In the genomic region with DNA sequence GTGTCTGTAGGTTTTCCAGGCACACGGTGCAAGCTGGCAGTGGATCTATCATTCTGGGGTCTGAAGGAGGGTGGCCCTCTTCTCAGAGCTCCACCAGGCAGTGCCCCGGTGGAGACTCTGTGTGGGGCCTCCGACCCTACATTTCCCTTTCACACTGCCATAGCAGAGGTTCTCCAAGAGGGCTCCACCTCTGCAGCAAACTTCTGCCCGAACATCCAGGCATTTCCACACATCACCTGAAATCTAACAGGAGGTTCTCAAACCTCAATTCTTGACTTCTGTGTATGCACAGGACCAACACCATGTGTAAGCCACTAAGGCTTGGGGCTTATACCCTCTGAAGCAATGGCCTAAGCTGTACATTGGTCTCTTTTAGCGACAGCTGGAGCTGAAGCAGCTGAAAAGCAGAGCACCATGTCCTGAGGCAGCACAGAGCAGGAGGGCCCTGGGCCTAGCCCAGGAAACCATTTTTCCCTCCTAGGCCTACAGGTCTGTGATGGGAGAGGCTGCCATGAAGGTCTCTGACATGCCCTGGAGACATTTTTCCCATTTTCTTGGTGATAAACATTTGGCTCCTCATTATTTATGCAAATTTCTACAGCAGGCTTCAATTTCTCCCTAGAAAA, we compare ENCODE assay signal across 16 cellular contexts.
A peak's percentile ranks its signal among the peaks of the same experiment; 100 is the strongest.
DNase-seq lines count a peak whose midpoint lies in the region; ATAC-seq, FAIRE-seq and TF ChIP-seq lines count a peak whose summit lies in the region.
"Had no signal": no experiment of that assay in that cellular context is flagged by ENCODE, and none has a peak within 500 bp of the region (broad histone marks: within the 10 kb centered on the region; RNA-seq: fewer than 3 reads in every experiment).

No MANE protein-coding gene starts in this region.

- TF ChIP-seq POLR2A in H1 (IDR thresholded peaks at IDR 0.05; ENCODE audit: control extremely low read depth in 1 of 2, low read depth in 2 of 2, low read length in 2 of 2) = no peak

- no peak overlapping the region for H2BK12ac ChIP-seq in H1 (ENCODE audit: low read depth, low read length)

- peaks cover 11% of the 10 kb centered on the region for H3K4me1 Mint-ChIP-seq in activated naive CD8-positive, alpha-beta T cell treated with anti-CD3 and anti-CD28 coated beads for 36 hours
- H3K4me1 Mint-ChIP-seq in activated naive CD8-positive, alpha-beta T cell treated with anti-CD3 and anti-CD28 coated beads, Interleukin-2, amount 50 U/mL, for 24 hours = peaks cover 11% of the 10 kb centered on the region
- H3K4me1 Mint-ChIP-seq: CD8-positive, alpha-beta memory T cell had no signal

- no peak overlapping the region for H3K4me2 ChIP-seq in H1 (ENCODE audit: insufficient read depth in 1 of 2, low read depth in 2 of 2, low read length in 2 of 2)

- no peaks in the 10 kb centered on the region for H3K4me1 ChIP-seq in HEK293 (ENCODE audit: control insufficient read depth, insufficient read depth, low read length)
- H3K4me1 ChIP-seq in H1 (replicated peaks in 1 of 4; ENCODE audit: control insufficient read depth in 3 of 4, insufficient read depth in 4 of 4, low read length in 3 of 4) = peaks cover 17 to 22% (median 21%) of the 10 kb centered on the region in 4 experiments
- H3K4me1 ChIP-seq: SJCRH30 had no signal

- H4K91ac ChIP-seq in H1 (replicated peaks; ENCODE audit: insufficient read length, low read length) = no peak overlapping the region

- peaks cover 0 to 6% (median 4%) of the 10 kb centered on the region in 4 experiments; a peak in 5 of 7 replicates for H3K27me3 ChIP-seq in H1 (replicated peaks in 1 of 4; ENCODE audit: control insufficient read depth in 3 of 4, extremely low read depth in 1 of 4, insufficient read depth in 3 of 4, low read length in 3 of 4)
- H3K27me3 ChIP-seq: SJCRH30 had no signal

- peaks cover 22% of the 10 kb centered on the region for H3K36me3 Mint-ChIP-seq in activated naive CD8-positive, alpha-beta T cell treated with anti-CD3 and anti-CD28 coated beads for 36 hours
- peaks cover 15% of the 10 kb centered on the region for H3K36me3 Mint-ChIP-seq in activated naive CD8-positive, alpha-beta T cell treated with anti-CD3 and anti-CD28 coated beads, Interleukin-2, amount 50 U/mL, for 24 hours (ENCODE audit: low read depth)

- peak overlapping the region; percentile 75; the same call in 1 of the 2 replicates for H2BK15ac ChIP-seq in H1 (ENCODE audit: low read length)

- H3K4me3 Mint-ChIP-seq in activated naive CD8-positive, alpha-beta T cell treated with anti-CD3 and anti-CD28 coated beads for 36 hours = no peak overlapping the region
- no peak overlapping the region for H3K4me3 Mint-ChIP-seq in activated naive CD8-positive, alpha-beta T cell treated with anti-CD3 and anti-CD28 coated beads, Interleukin-2, amount 50 U/mL, for 24 hours
- H3K4me3 Mint-ChIP-seq: CD8-positive, alpha-beta memory T cell had no signal

- no peak overlapping the region for H3K4me3 ChIP-seq in HEK293 (ENCODE audit: low read depth, low read length)
- no peak overlapping the region for H3K4me3 ChIP-seq in H1 (ENCODE audit: extremely low read depth in 1 of 4, insufficient read depth in 2 of 4, low read depth in 3 of 4, low read length in 4 of 4)
- H3K4me3 ChIP-seq: GM23248, SJCRH30 had no signal

- no peak overlapping the region for H2BK120ac ChIP-seq in H1 (replicated peaks; ENCODE audit: low read depth, low read length)

- ATAC-seq in activated naive CD8-positive, alpha-beta T cell treated with anti-CD3 and anti-CD28 coated beads, Interleukin-2, amount 50 U/mL, for 24 hours = no peak
- ATAC-seq in HG02678 (IDR thresholded peaks at IDR 0.05; ENCODE audit: unreplicated experiment) = no peak

- peaks cover 21% of the 10 kb centered on the region for H3K9me3 Mint-ChIP-seq in activated naive CD8-positive, alpha-beta T cell treated with anti-CD3 and anti-CD28 coated beads for 36 hours
- peaks cover 24% of the 10 kb centered on the region for H3K9me3 Mint-ChIP-seq in activated naive CD8-positive, alpha-beta T cell treated with anti-CD3 and anti-CD28 coated beads, Interleukin-2, amount 50 U/mL, for 24 hours

- no peak overlapping the region for H3K9ac ChIP-seq in H1 (replicated peaks in 1 of 4; ENCODE audit: extremely low read depth in 1 of 4, low read depth in 3 of 4, low read length in 3 of 4)
- H3K9ac ChIP-seq: GM23248 had no signal

- no peaks in the 10 kb centered on the region for H3K9me3 ChIP-seq in HEK293 (ENCODE audit: control insufficient read depth, insufficient read depth, low read depth, low read length)
- peaks cover 48 to 50% of the 10 kb centered on the region in 2 experiments for H3K9me3 ChIP-seq in H1 (ENCODE audit: insufficient read depth in 2 of 2, low read depth in 1 of 2, low read length in 1 of 2)

- TF ChIP-seq EP300 in H1 (IDR thresholded peaks at IDR 0.05; ENCODE audit: borderline replicate concordance in 1 of 2, low read depth in 2 of 2, low read length in 2 of 2) = no peak

- H3K27ac ChIP-seq in HEK293 (ENCODE audit: extremely low read depth, low read depth, low read length) = no peak overlapping the region
- H3K27ac ChIP-seq in H1 (ENCODE audit: low read depth, low read length) = no peak overlapping the region
- H3K27ac ChIP-seq: GM23248, SJCRH30 had no signal

- H2AK5ac ChIP-seq in H1 (ENCODE audit: low read depth, low read length) = peak overlapping the region; percentile 45; the same call in 1 of the 2 replicates

- no peak overlapping the region for H3K18ac ChIP-seq in H1 (ENCODE audit: extremely low read depth, low read length)

- DNase-seq in activated naive CD8-positive, alpha-beta T cell treated with anti-CD3 and anti-CD28 coated beads for 36 hours = no peak
- DNase-seq in activated naive CD8-positive, alpha-beta T cell treated with anti-CD3 and anti-CD28 coated beads, Interleukin-2, amount 50 U/mL, for 24 hours = no peak
- DNase-seq in H1 (ENCODE audit: low read depth in 1 of 2, low spot score in 2 of 2) (peak in 1 of 2 experiments; percentile 42), DMS114 treated with DMSO at 0.1 percent for 48 hours (lab: John Stamatoyannopoulos, UW; ENCODE audit: unreplicated experiment) (no peak)
- DNase-seq in stimulated activated CD8-positive, alpha-beta memory T cell treated with anti-CD3 and anti-CD28 coated beads, Interleukin-4, amount 100 ng/mL, for 48 hours = peak; percentile 8
- DNase-seq: CD8-positive, alpha-beta memory T cell; GM23248; Kasumi-1; MM.1S; NCI-H1092 treated with DMSO at 0.1 percent for 48 hours; NCI-H526 treated with DMSO at 0.1 percent for 48 hours; RPMI8226; SJCRH30 had no signal

- no peaks in the 10 kb centered on the region for H3K79me1 ChIP-seq in H1 (ENCODE audit: low read depth, low read length)

- no peak overlapping the region for H4K8ac ChIP-seq in H1 (ENCODE audit: extremely low read depth, insufficient read depth, low read length)

- no peak for FAIRE-seq in H1 (lab: Jason Lieb, UNC)
- FAIRE-seq: D721Med had no signal

- CTCF ChIA-PET in HEK293 (lab: Yijun Ruan, JAX) = interaction anchor here (0.7 kb wide), 1 partner anchor 174 kb away, joined by 4 read pairs; no protein-coding TSS in a partner anchor
- CTCF ChIA-PET in H1 (lab: Charles Lee; ENCODE audit: partially characterized antibody) = interaction anchor here (0.7 to 1.2 kb wide), 4 partner anchors 21 to 358 kb away, joined by 3 read pairs; no protein-coding TSS in a partner anchor

- no peaks in the 10 kb centered on the region for H4K20me1 ChIP-seq in H1 (replicated peaks in 1 of 2; ENCODE audit: control insufficient read depth in 1 of 2, insufficient read depth in 2 of 2, low read length in 2 of 2)

- WGBS in H1 (ENCODE audit: extremely low coverage in 1 of 2, insufficient coverage in 1 of 2, insufficient read length in 1 of 2, insufficient replicate concordance in 2 of 2, low coverage in 1 of 2, low lambda C conversion rate in 2 of 2, missing lambda C conversion rate in 1 of 2), 2 experiments = 66% methylated on average over 5 of the region's 5 CpGs; no CpG with 5 or more reads in 1 of the 2 experiments

- no peaks in the 10 kb centered on the region for H3K27me3 Mint-ChIP-seq in activated naive CD8-positive, alpha-beta T cell treated with anti-CD3 and anti-CD28 coated beads for 36 hours
- H3K27me3 Mint-ChIP-seq in activated naive CD8-positive, alpha-beta T cell treated with anti-CD3 and anti-CD28 coated beads, Interleukin-2, amount 50 U/mL, for 24 hours = peaks cover 3% of the 10 kb centered on the region

- no peak overlapping the region for H2BK5ac ChIP-seq in H1 (ENCODE audit: low read depth, low read length)

- H3K23me2 ChIP-seq in H1 (ENCODE audit: low read depth, low read length) = peaks cover 3% of the 10 kb centered on the region; the same call in 1 of the 2 replicates

- H3K79me2 ChIP-seq in H1 (ENCODE audit: control insufficient read depth in 1 of 2, insufficient read depth in 2 of 2, low read length in 2 of 2) = no peaks in the 10 kb centered on the region

- no peak overlapping the region for H3K23ac ChIP-seq in H1 (ENCODE audit: insufficient read length)

- no peak for TF ChIP-seq CTCF in HEK293 (tag by site-specific recombination; IDR thresholded peaks at IDR 0.05)
- no peak for TF ChIP-seq CTCF in H1 (IDR thresholded peaks at IDR 0.05; ENCODE audit: control extremely low read depth in 1 of 3, insufficient read depth in 1 of 3, low read depth in 1 of 3, low read length in 3 of 3)

- H3K27ac Mint-ChIP-seq in activated naive CD8-positive, alpha-beta T cell treated with anti-CD3 and anti-CD28 coated beads for 36 hours = peak overlapping the region; percentile 50
- H3K27ac Mint-ChIP-seq in activated naive CD8-positive, alpha-beta T cell treated with anti-CD3 and anti-CD28 coated beads, Interleukin-2, amount 50 U/mL, for 24 hours = no peak overlapping the region
- H3K27ac Mint-ChIP-seq: CD8-positive, alpha-beta memory T cell had no signal

- H3K56ac ChIP-seq in H1 (replicated peaks; ENCODE audit: insufficient read length, low read depth, low read length) = no peak overlapping the region

- no peak overlapping the region for H4K5ac ChIP-seq in H1 (ENCODE audit: insufficient read length, low read depth, low read length)

- H2BK20ac ChIP-seq in H1 (ENCODE audit: low read length) = peak overlapping the region; percentile 86; the same call in 1 of the 2 replicates

- POLR2A ChIA-PET in HEK293 (lab: Yijun Ruan, JAX) (no interaction called here), H1 (lab: Charles Lee; ENCODE audit: partially characterized antibody) (interaction anchor here (1.1 kb wide), 1 partner anchor 15 kb away, joined by 3 read pairs; no protein-coding TSS in a partner anchor)

- H3K36me3 ChIP-seq in HEK293 (ENCODE audit: control insufficient read depth in 2 of 2, insufficient read depth in 1 of 2, low read length in 2 of 2) = no peaks in the 10 kb centered on the region
- peaks cover 0 to 4% (median 0%) of the 10 kb centered on the region in 4 experiments; a peak in 1 of 8 replicates for H3K36me3 ChIP-seq in H1 (ENCODE audit: control insufficient read depth in 2 of 4, insufficient read depth in 4 of 4, low read length in 3 of 4)
- H3K36me3 ChIP-seq: SJCRH30 had no signal

- no peak overlapping the region for H2AFZ ChIP-seq in H1 (ENCODE audit: low read length)
- H2AFZ ChIP-seq: GM23248 had no signal

- no peak overlapping the region for H3K4ac ChIP-seq in H1 (replicated peaks; ENCODE audit: insufficient read length, low read depth, low read length)

- no peak overlapping the region for H3K14ac ChIP-seq in H1 (ENCODE audit: insufficient read length)

- no peak for TF ChIP-seq RAD21 in H1 (IDR thresholded peaks at IDR 0.05 in 1 of 2, conservative IDR thresholded peaks at IDR 0.05 in 1 of 2; ENCODE audit: low read depth in 2 of 2, low read length in 2 of 2)

TF ChIP-seq in H1, 55 proteins besides CTCF, POLR2A, EP300 and RAD21 (continues in another document):
- no peak for TF ChIP-seq SIX5 (IDR thresholded peaks at IDR 0.05; ENCODE audit: low read depth, low read length)
